ENCODE assay signal across 10 cellular contexts in the genomic region with DNA sequence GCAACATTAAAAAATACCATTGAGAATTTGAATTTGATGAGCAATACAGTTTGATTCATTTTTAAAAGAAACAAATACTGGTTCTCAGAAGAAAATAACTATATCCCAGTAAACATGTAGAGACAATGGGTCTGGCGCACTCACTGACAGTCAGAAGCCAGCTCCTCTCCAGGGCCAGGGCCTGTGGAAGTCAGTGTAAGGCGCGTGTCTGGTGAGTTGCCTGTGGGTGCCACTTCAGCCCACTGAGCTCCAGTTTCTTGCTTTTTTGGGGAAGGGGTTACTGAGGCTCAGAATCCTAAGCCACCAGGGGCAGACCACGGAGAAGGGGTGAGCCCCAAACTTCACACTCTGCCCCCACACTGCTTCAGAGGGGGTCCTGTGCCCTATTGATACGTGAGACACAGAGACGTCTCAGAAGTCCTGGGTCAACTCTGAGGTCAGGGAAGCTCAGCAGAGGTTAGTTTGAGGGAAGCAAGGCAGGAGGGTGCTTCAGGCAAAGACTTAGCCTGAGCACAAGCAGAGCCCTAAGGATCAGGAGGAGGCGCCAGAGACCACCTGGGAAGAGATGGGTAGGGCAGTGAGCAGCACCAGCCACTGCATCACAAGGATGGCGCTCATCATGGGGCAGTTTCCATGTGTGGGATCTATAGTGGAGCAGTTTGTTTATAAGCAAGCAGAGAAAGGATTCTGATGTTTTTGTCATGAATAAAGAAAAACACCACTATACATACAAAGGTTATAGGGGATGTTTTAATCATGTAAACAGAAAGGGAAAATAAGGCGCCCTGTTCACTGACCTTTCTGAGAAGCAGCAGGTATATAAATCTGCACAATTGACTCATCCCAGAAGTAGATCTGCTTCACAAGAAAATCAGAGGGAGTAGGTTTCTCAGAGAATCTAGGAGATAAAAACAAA.
A peak's percentile ranks its signal among the peaks of the same experiment; 100 is the strongest.
DNase-seq lines count a peak whose midpoint lies in the region; ATAC-seq and TF ChIP-seq lines count a peak whose summit lies in the region.
"Had no signal": no experiment of that assay in that cellular context is flagged by ENCODE, and none has a peak within 500 bp of the region (broad histone marks: within the 10 kb centered on the region; RNA-seq: fewer than 3 reads in every experiment).

No MANE protein-coding gene starts in this region.

- H3K4me3 ChIP-seq in kidney epithelial cell (ENCODE audit: low read depth, low read length) (no peak overlapping the region), dorsolateral prefrontal cortex (no peak overlapping the region)

- H3K36me3 ChIP-seq in kidney epithelial cell (ENCODE audit: control insufficient read depth, insufficient read depth, low read length) = no peaks in the 10 kb centered on the region

- TF ChIP-seq CTCF in Calu3 (IDR thresholded peaks at IDR 0.05; ENCODE audit: unreplicated experiment) (no peak), kidney epithelial cell (IDR thresholded peaks at IDR 0.05; ENCODE audit: insufficient read depth, low read length, poor library complexity, severe bottlenecking) (peak; percentile 47), dorsolateral prefrontal cortex (IDR thresholded peaks at IDR 0.05 in 54 of 56, conservative IDR thresholded peaks at IDR 0.05 in 2 of 56; ENCODE audit: low read depth in 1 of 56, partially characterized antibody in 56 of 56) (no peak), glutamatergic neuron (IDR thresholded peaks at IDR 0.05; ENCODE audit: partially characterized antibody, unreplicated experiment) (no peak)

- H3K27ac Mint-ChIP-seq in Calu3 (ENCODE audit: unreplicated experiment) (no peak overlapping the region), glutamatergic neuron (ENCODE audit: unreplicated experiment) (no peak overlapping the region)

- intact Hi-C loops in Calu3 (cut with micrococcal nuclease; ENCODE audit: unreplicated experiment) (no loop called here), dorsolateral prefrontal cortex (cut with DNase I) (no loop called here)

- DNase-seq in Calu3 (peak; percentile 28), kidney epithelial cell (ENCODE audit: low read depth) (no peak), dorsolateral prefrontal cortex (no peak), NAMALWA (ENCODE audit: low spot score) (no peak), glutamatergic neuron (no peak), NCI-H526 treated with DMSO at 0.1 percent for 48 hours (lab: John Stamatoyannopoulos, UW) (no peak)
- DNase-seq: activated CD4-positive, alpha-beta T cell treated with anti-CD3 and anti-CD28 coated beads, Interleukin-2, amount 50 U/mL, for 1 hour; NCI-H748 treated with DMSO at 0.1 percent for 48 hours had no signal

- H3K4me3 Mint-ChIP-seq in Calu3 (ENCODE audit: low read depth, unreplicated experiment) (no peak overlapping the region), glutamatergic neuron (ENCODE audit: unreplicated experiment) (no peak overlapping the region)

- ATAC-seq in GM21529 (IDR thresholded peaks at IDR 0.05; ENCODE audit: unreplicated experiment) = peak; percentile 56
- ATAC-seq in SK-N-SH treated with all-trans-retinoic acid at 6 μM for 48 hours = peak; percentile 87

- CTCF ChIA-PET in Calu3 (lab: Charles Lee) = interaction anchor here (0.7 to 1.4 kb wide), 2 partner anchors 93 to 116 kb away, joined by 3 to 5 read pairs; no protein-coding TSS in a partner anchor

- no peaks in the 10 kb centered on the region for H3K36me3 Mint-ChIP-seq in Calu3 (ENCODE audit: insufficient read depth, unreplicated experiment)
- no peaks in the 10 kb centered on the region for H3K36me3 Mint-ChIP-seq in glutamatergic neuron (ENCODE audit: unreplicated experiment)

- H3K27me3 Mint-ChIP-seq in Calu3 (ENCODE audit: unreplicated experiment) = no peaks in the 10 kb centered on the region
- H3K27me3 Mint-ChIP-seq in glutamatergic neuron (ENCODE audit: unreplicated experiment) = no peaks in the 10 kb centered on the region

- H3K9me3 Mint-ChIP-seq in Calu3 (ENCODE audit: low read depth, unreplicated experiment) (no peaks in the 10 kb centered on the region), glutamatergic neuron (ENCODE audit: unreplicated experiment) (peaks cover 1% of the 10 kb centered on the region)

- no TSS peak for BruUV-seq in Calu3 (replicated peaks; lab: Mats Ljungman, UMichigan)

- H3K27me3 ChIP-seq in kidney epithelial cell (ENCODE audit: control insufficient read depth, insufficient read depth, low read length) (no peaks in the 10 kb centered on the region), dorsolateral prefrontal cortex (no peaks in the 10 kb centered on the region)

- H3K4me1 Mint-ChIP-seq in Calu3 (ENCODE audit: low read depth, unreplicated experiment) (no peaks in the 10 kb centered on the region), glutamatergic neuron (ENCODE audit: low read depth, unreplicated experiment) (no peaks in the 10 kb centered on the region)

- no peak overlapping the region for H3K27ac ChIP-seq in dorsolateral prefrontal cortex

TF ChIP-seq in SK-N-SH treated with all-trans-retinoic acid at 6 μM for 48 hours, 23 proteins besides CTCF, POLR2A, EP300 and RAD21:
- TF ChIP-seq ARNTL (CRISPR knock-in tag; IDR thresholded peaks at IDR 0.05; ENCODE audit: borderline replicate concordance, low read depth) = no peak
- no peak for TF ChIP-seq ZNF70 (CRISPR knock-in tag; IDR thresholded peaks at IDR 0.05)
- TF ChIP-seq, protein P1, sequence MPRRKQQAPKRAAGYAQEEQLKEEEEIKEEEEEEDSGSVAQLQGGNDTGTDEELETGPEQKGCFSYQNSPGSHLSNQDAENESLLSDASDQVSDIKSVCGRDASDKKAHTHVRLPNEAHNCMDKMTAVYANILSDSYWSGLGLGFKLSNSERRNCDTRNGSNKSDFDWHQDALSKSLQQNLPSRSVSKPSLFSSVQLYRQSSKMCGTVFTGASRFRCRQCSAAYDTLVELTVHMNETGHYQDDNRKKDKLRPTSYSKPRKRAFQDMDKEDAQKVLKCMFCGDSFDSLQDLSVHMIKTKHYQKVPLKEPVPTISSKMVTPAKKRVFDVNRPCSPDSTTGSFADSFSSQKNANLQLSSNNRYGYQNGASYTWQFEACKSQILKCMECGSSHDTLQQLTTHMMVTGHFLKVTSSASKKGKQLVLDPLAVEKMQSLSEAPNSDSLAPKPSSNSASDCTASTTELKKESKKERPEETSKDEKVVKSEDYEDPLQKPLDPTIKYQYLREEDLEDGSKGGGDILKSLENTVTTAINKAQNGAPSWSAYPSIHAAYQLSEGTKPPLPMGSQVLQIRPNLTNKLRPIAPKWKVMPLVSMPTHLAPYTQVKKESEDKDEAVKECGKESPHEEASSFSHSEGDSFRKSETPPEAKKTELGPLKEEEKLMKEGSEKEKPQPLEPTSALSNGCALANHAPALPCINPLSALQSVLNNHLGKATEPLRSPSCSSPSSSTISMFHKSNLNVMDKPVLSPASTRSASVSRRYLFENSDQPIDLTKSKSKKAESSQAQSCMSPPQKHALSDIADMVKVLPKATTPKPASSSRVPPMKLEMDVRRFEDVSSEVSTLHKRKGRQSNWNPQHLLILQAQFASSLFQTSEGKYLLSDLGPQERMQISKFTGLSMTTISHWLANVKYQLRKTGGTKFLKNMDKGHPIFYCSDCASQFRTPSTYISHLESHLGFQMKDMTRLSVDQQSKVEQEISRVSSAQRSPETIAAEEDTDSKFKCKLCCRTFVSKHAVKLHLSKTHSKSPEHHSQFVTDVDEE (CRISPR knock-in tag; IDR thresholded peaks at IDR 0.05) = no peak
- TF ChIP-seq RARB (CRISPR knock-in tag; IDR thresholded peaks at IDR 0.05) = no peak
- TF ChIP-seq CSDC2 (CRISPR knock-in tag; IDR thresholded peaks at IDR 0.05) = no peak
TF ChIP-seq in SK-N-SH treated with all-trans-retinoic acid at 6 μM for 48 hours: peak in this region for 0.
